In the genomic region with DNA sequence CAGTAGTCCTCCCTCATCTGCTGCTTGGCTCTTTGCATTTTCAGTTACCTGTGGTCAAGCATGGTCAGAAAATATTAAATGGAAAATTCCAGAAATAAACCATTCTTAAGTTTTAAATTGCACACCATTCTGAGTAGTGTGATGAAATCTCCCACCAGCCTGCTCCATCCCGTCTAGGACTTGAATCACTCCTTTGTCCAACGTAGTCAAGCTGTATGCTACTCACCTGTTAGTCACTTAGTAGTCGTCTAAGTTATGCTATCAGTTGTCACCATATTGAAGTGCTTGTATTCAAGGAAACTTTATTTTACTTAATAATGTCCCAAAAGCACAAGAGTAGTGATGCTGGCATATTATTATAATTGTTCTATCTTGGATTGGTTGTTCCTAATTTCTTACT, we compare ENCODE assay signal across 26 cellular contexts.
"Had no signal": no experiment of that assay in that cellular context is flagged by ENCODE, and none has a peak within 500 bp of the region (broad histone marks: within the 10 kb centered on the region; RNA-seq: fewer than 3 reads in every experiment).

No MANE protein-coding gene starts in this region.

- H3K27ac Mint-ChIP-seq: activated CD4-positive, alpha-beta memory T cell treated with anti-CD3 and anti-CD28 coated beads, Interleukin-2, amount 10 ng/mL, durations not matched to agents 7 days and 5 days; activated CD4-positive, alpha-beta T cell treated with anti-CD3 and anti-CD28 coated beads for 36 hours; activated naive CD4-positive, alpha-beta T cell treated with anti-CD3 and anti-CD28 coated beads for 36 hours; activated naive CD8-positive, alpha-beta T cell; activated T-helper 17 cell treated with anti-CD3 and anti-CD28 coated beads, Interleukin-2, amount 50 U/mL, for 72 hours; brain; T-cell had no signal

- DNase-seq: activated CD4-positive, alpha-beta memory T cell treated with anti-CD3 and anti-CD28 coated beads, Interleukin-2, amount 10 ng/mL, durations not matched to agents 7 days and 5 days; activated CD4-positive, alpha-beta T cell treated with anti-CD3 and anti-CD28 coated beads for 36 hours; activated CD4-positive, alpha-beta T cell treated with anti-CD3 and anti-CD28 coated beads, Interleukin-2, amount 50 U/mL, for 1 hour; activated CD4-positive, CD25-positive, alpha-beta regulatory T cell; activated gamma-delta T cell; activated naive CD4-positive, alpha-beta T cell treated with anti-CD3 and anti-CD28 coated beads for 36 hours; activated T-cell treated with anti-CD3 and anti-CD28 coated beads for 4 hours; activated T-cell treated with anti-CD3 and anti-CD28 coated beads, Interleukin-2, amount 50 U/mL, for 48 hours; amygdala; cerebellar nuclear complex; Kasumi-1; KBM-7; NCI-H1092; NCI-H1417; NCI-H2029 treated with DMSO at 0.1 percent for 48 hours; NCI-H345; NCI-H510A; T-cell; T-helper 2 cell; T1000 had no signal

- H3K4me3 Mint-ChIP-seq: activated CD4-positive, alpha-beta memory T cell treated with anti-CD3 and anti-CD28 coated beads, Interleukin-2, amount 10 ng/mL, durations not matched to agents 7 days and 5 days; activated CD4-positive, alpha-beta T cell treated with anti-CD3 and anti-CD28 coated beads for 36 hours; activated naive CD4-positive, alpha-beta T cell treated with anti-CD3 and anti-CD28 coated beads for 36 hours; activated naive CD8-positive, alpha-beta T cell; activated T-helper 17 cell treated with anti-CD3 and anti-CD28 coated beads, Interleukin-2, amount 50 U/mL, for 72 hours; brain; T-cell had no signal

- H3K27me3 Mint-ChIP-seq: activated CD4-positive, alpha-beta memory T cell treated with anti-CD3 and anti-CD28 coated beads, Interleukin-2, amount 10 ng/mL, durations not matched to agents 7 days and 5 days; activated CD4-positive, alpha-beta T cell treated with anti-CD3 and anti-CD28 coated beads for 36 hours; activated naive CD8-positive, alpha-beta T cell; activated T-helper 17 cell treated with anti-CD3 and anti-CD28 coated beads, Interleukin-2, amount 50 U/mL, for 72 hours; brain; T-cell had no signal

- H3K36me3 Mint-ChIP-seq: activated naive CD8-positive, alpha-beta T cell; brain; T-cell had no signal

- H3K4me1 Mint-ChIP-seq: activated CD4-positive, alpha-beta memory T cell treated with anti-CD3 and anti-CD28 coated beads, Interleukin-2, amount 10 ng/mL, durations not matched to agents 7 days and 5 days; activated CD4-positive, alpha-beta T cell treated with anti-CD3 and anti-CD28 coated beads for 36 hours; activated T-helper 17 cell treated with anti-CD3 and anti-CD28 coated beads, Interleukin-2, amount 50 U/mL, for 72 hours; T-cell had no signal

- H3K9me3 Mint-ChIP-seq: activated CD4-positive, alpha-beta memory T cell treated with anti-CD3 and anti-CD28 coated beads, Interleukin-2, amount 10 ng/mL, durations not matched to agents 7 days and 5 days; activated naive CD4-positive, alpha-beta T cell treated with anti-CD3 and anti-CD28 coated beads for 36 hours; brain had no signal

- H3K4me3 ChIP-seq: SK-N-MC had no signal

- H3K27ac ChIP-seq: SK-N-MC, VCaP had no signal

- ATAC-seq: activated CD4-positive, alpha-beta T cell treated with anti-CD3 and anti-CD28 coated beads for 36 hours; activated T-helper 17 cell treated with anti-CD3 and anti-CD28 coated beads, Interleukin-2, amount 50 U/mL, for 72 hours; Right ventricle myocardium inferior; T-cell had no signal
